ENCODE assay signal across 1 cellular context in the genomic region with DNA sequence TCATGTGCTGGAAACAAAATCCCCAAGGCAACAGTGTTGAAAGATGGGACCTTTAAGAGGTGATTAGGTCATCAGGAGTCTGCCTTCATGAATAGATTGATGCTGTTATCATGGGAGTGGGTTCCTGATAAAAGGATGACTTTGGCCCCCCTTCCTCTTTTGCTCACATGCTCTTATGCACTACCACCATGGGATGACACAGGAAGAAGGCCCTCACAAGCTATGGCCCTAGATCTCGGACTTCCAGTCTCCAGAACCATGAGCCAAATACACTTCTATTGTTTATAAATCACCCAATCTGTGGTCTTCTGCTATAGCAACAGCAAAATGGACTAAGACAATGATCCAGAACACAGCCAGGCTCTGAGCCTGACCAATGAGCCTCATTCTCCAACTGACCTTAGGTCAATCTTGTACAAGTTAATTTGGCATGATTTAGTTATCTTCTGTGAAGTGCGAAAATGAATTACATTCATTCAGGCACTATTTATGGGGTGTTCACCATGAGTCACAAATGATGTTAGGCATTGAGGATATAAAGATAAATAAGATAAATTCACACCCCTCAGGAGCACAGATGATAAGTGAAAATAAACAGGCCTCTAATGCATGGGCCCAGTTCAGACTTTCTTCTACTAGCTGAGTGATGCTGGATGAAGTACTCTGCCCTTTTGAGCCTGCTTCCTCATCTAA.
TF ChIP-seq lines count a peak whose summit lies in the region.

No MANE protein-coding gene starts in this region.

TF ChIP-seq in SK-N-SH, 30 proteins besides CTCF, POLR2A, EP300 and RAD21:
- TF ChIP-seq, protein P1, sequence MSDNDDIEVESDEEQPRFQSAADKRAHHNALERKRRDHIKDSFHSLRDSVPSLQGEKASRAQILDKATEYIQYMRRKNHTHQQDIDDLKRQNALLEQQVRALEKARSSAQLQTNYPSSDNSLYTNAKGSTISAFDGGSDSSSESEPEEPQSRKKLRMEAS (IDR thresholded peaks at IDR 0.05; ENCODE audit: low read depth), result no peak
- TF ChIP-seq TCF12 (IDR thresholded peaks at IDR 0.05) (peak; percentile 24; the same call in 1 of the 2 replicates), YY1 (IDR thresholded peaks at IDR 0.05; ENCODE audit: low read depth) (no peak)
- TF ChIP-seq, protein P2, sequence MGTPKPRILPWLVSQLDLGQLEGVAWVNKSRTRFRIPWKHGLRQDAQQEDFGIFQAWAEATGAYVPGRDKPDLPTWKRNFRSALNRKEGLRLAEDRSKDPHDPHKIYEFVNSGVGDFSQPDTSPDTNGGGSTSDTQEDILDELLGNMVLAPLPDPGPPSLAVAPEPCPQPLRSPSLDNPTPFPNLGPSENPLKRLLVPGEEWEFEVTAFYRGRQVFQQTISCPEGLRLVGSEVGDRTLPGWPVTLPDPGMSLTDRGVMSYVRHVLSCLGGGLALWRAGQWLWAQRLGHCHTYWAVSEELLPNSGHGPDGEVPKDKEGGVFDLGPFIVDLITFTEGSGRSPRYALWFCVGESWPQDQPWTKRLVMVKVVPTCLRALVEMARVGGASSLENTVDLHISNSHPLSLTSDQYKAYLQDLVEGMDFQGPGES (IDR thresholded peaks at IDR 0.05; ENCODE audit: low read depth, low read length), result no peak
